In genomic region chr20:32438331-32438858, GRCh38 we compare ENCODE assay signal across 17 cellular contexts.
DNase-seq lines count a peak whose midpoint lies in the region; ATAC-seq, FAIRE-seq and TF ChIP-seq lines count a peak whose summit lies in the region.
"Had no signal": no experiment of that assay in that cellular context is flagged by ENCODE, and none has a peak within 500 bp of the region (broad histone marks: within the 10 kb centered on the region; RNA-seq: fewer than 3 reads in every experiment).

No MANE protein-coding gene starts in this region.

- in situ Hi-C loops in HepG2 (cut with HindIII; ENCODE audit: extremely low pct_ligation_motif_present, low pct_unique_long_range_greater_than_20kb): loop anchor here (10.0 kb wide), 1 partner anchor 64 kb away; no protein-coding TSS in a partner anchor

- intact Hi-C loops in HepG2 (cut with micrococcal nuclease; ENCODE audit: unreplicated experiment): no loop called here

- peak in 1 of 2 experiments; percentile 8; a peak in 1 of 4 replicates for TF ChIP-seq POLR2A in HepG2 (IDR thresholded peaks at IDR 0.05; ENCODE audit: insufficient read depth in 1 of 2, low read depth in 2 of 2, low read length in 2 of 2)

- H3K4me3 ChIP-seq in HepG2 (replicated peaks in 1 of 3; ENCODE audit: insufficient read depth in 1 of 3, low read depth in 2 of 3, low read length in 3 of 3): no peak overlapping the region
- H3K4me3 ChIP-seq: ascending aorta, upper lobe of right lung had no signal

- peaks cover 51 to 69% of the 10 kb centered on the region in 2 experiments for H3K36me3 ChIP-seq in HepG2 (replicated peaks in 1 of 2; ENCODE audit: control insufficient read depth in 1 of 2, insufficient read depth in 2 of 2, low read length in 2 of 2)

- CTCF ChIA-PET in HepG2 (lab: Yijun Ruan, JAX; ENCODE audit: low intra/inter-chr PET ratio, low total read pairs): interaction anchor here (1.5 to 1.6 kb wide), 2 partner anchors 47 to 214 kb away, joined by 8 to 16 read pairs; no protein-coding TSS in a partner anchor

- peaks cover 22% of the 10 kb centered on the region; the same call in 1 of the 2 replicates for H4K20me1 ChIP-seq in HepG2 (ENCODE audit: insufficient read depth, low read length)

- no peak for FAIRE-seq in HepG2 (lab: Jason Lieb, UNC)
- FAIRE-seq: H54 had no signal

- H3K9me3 ChIP-seq in HepG2 (ENCODE audit: low read length): no peaks in the 10 kb centered on the region
- H3K9me3 ChIP-seq: ascending aorta, upper lobe of right lung had no signal

- TF ChIP-seq EP300 in HepG2 (IDR thresholded peaks at IDR 0.05; ENCODE audit: low read depth in 2 of 2, low read length in 2 of 2) (no peak), HepG2 (CRISPR knock-in tag; IDR thresholded peaks at IDR 0.05; ENCODE audit: borderline replicate concordance) (peak; percentile 28; the same call in 1 of the 2 replicates)

- TF ChIP-seq RAD21 in HepG2 (CRISPR knock-in tag; IDR thresholded peaks at IDR 0.05): no peak

- ATAC-seq in activated T-helper 17 cell treated with anti-CD3 and anti-CD28 coated beads, Interleukin-2, amount 50 U/mL, for 72 hours (replicated peaks): no peak
- ATAC-seq in HepG2 (no peak), GM18870 (IDR thresholded peaks at IDR 0.05; ENCODE audit: unreplicated experiment) (no peak)
- ATAC-seq: Right ventricle myocardium inferior, upper lobe of right lung had no signal

- no peaks in the 10 kb centered on the region for H3K9me3 Mint-ChIP-seq in activated naive CD4-positive, alpha-beta T cell treated with anti-CD3 and anti-CD28 coated beads, Interleukin-2, amount 50 U/mL, for 24 hours
- H3K9me3 Mint-ChIP-seq in activated T-helper 17 cell treated with anti-CD3 and anti-CD28 coated beads, Interleukin-2, amount 50 U/mL, for 72 hours: no peaks in the 10 kb centered on the region

- no peak overlapping the region for H3K4me3 Mint-ChIP-seq in activated naive CD4-positive, alpha-beta T cell treated with anti-CD3 and anti-CD28 coated beads, Interleukin-2, amount 50 U/mL, for 24 hours
- H3K4me3 Mint-ChIP-seq in activated T-helper 17 cell treated with anti-CD3 and anti-CD28 coated beads, Interleukin-2, amount 50 U/mL, for 72 hours: peak overlapping the region; percentile 21

- no peak overlapping the region for H3K9ac ChIP-seq in HepG2 (ENCODE audit: insufficient read depth, low read depth, low read length)

- H3K4me2 ChIP-seq in HepG2 (ENCODE audit: low read depth, low read length): no peak overlapping the region

- POLR2A ChIA-PET in HepG2 (lab: Yijun Ruan, JAX): no interaction called here

- peaks cover 21% of the 10 kb centered on the region for H3K4me1 Mint-ChIP-seq in activated naive CD4-positive, alpha-beta T cell treated with anti-CD3 and anti-CD28 coated beads, Interleukin-2, amount 50 U/mL, for 24 hours
- H3K4me1 Mint-ChIP-seq in activated T-helper 17 cell treated with anti-CD3 and anti-CD28 coated beads, Interleukin-2, amount 50 U/mL, for 72 hours: peaks cover 14% of the 10 kb centered on the region

- DNase-seq in activated naive CD4-positive, alpha-beta T cell treated with Interleukin-2 at 50 U/mL for 16 hours: no peak
- DNase-seq in HepG2 (ENCODE audit: low spot score) (no peak), substantia nigra (lab: John Stamatoyannopoulos, UW) (no peak), NCI-H510A treated with DMSO at 0.1 percent for 48 hours (lab: John Stamatoyannopoulos, UW) (no peak)
- no peak for DNase-seq in activated effector memory CD4-positive, alpha-beta T cell treated with Interleukin-2 at 50 U/mL for 16 hours
- DNase-seq: COR-L47; kidney glomerular epithelial cell; NCI-H2029; NCI-H524; stimulated activated naive CD4-positive, alpha-beta T cell; upper lobe of right lung had no signal

- no peaks in the 10 kb centered on the region for H3K79me2 ChIP-seq in HepG2 (ENCODE audit: insufficient read depth, low read length)

- peaks cover 6% of the 10 kb centered on the region for H3K36me3 Mint-ChIP-seq in activated naive CD4-positive, alpha-beta T cell treated with anti-CD3 and anti-CD28 coated beads, Interleukin-2, amount 50 U/mL, for 24 hours
- H3K36me3 Mint-ChIP-seq in activated T-helper 17 cell treated with anti-CD3 and anti-CD28 coated beads, Interleukin-2, amount 50 U/mL, for 72 hours (ENCODE audit: low read depth): peaks cover 98% of the 10 kb centered on the region

- H3K4me1 ChIP-seq in HepG2 (ENCODE audit: insufficient read depth, low read length): peaks cover 48% of the 10 kb centered on the region
- H3K4me1 ChIP-seq: ascending aorta, upper lobe of right lung had no signal

- TF ChIP-seq CTCF in HepG2 (CRISPR knock-in tag; IDR thresholded peaks at IDR 0.05): no peak

- H2AFZ ChIP-seq in HepG2 (ENCODE audit: low read length): no peak overlapping the region

- H3K27me3 ChIP-seq in HepG2 (ENCODE audit: control insufficient read depth in 1 of 2, insufficient read depth in 2 of 2, low read length in 2 of 2): no peaks in the 10 kb centered on the region
- H3K27me3 ChIP-seq: ascending aorta, upper lobe of right lung had no signal

- peak overlapping the region; percentile 76 for H3K27ac Mint-ChIP-seq in activated naive CD4-positive, alpha-beta T cell treated with anti-CD3 and anti-CD28 coated beads, Interleukin-2, amount 50 U/mL, for 24 hours
- H3K27ac Mint-ChIP-seq in activated T-helper 17 cell treated with anti-CD3 and anti-CD28 coated beads, Interleukin-2, amount 50 U/mL, for 72 hours: peak overlapping the region; percentile 83

- H3K27ac ChIP-seq in HepG2 (ENCODE audit: extremely low read length, insufficient read depth, low read length) (no peak overlapping the region), substantia nigra (ENCODE audit: low read depth, low read length, poor library complexity, severe bottlenecking) (peak overlapping the region; percentile 56)
- H3K27ac ChIP-seq: ascending aorta, upper lobe of right lung had no signal

- 98% methylated on average over 8 of the region's 8 CpGs for WGBS in HepG2 (ENCODE audit: low lambda C conversion rate)

- BruUV-seq in HepG2 (replicated peaks; lab: Mats Ljungman, UMichigan): no TSS peak

- no peaks in the 10 kb centered on the region for H3K27me3 Mint-ChIP-seq in activated naive CD4-positive, alpha-beta T cell treated with anti-CD3 and anti-CD28 coated beads, Interleukin-2, amount 50 U/mL, for 24 hours
- H3K27me3 Mint-ChIP-seq in activated T-helper 17 cell treated with anti-CD3 and anti-CD28 coated beads, Interleukin-2, amount 50 U/mL, for 72 hours: no peaks in the 10 kb centered on the region

TF ChIP-seq in HepG2, 621 proteins besides CTCF, POLR2A, EP300 and RAD21 (continues in another document):
- no peak for TF ChIP-seq ZBTB1 (CRISPR knock-in tag; IDR thresholded peaks at IDR 0.05; ENCODE audit: borderline replicate concordance)
- TF ChIP-seq, protein P1, sequence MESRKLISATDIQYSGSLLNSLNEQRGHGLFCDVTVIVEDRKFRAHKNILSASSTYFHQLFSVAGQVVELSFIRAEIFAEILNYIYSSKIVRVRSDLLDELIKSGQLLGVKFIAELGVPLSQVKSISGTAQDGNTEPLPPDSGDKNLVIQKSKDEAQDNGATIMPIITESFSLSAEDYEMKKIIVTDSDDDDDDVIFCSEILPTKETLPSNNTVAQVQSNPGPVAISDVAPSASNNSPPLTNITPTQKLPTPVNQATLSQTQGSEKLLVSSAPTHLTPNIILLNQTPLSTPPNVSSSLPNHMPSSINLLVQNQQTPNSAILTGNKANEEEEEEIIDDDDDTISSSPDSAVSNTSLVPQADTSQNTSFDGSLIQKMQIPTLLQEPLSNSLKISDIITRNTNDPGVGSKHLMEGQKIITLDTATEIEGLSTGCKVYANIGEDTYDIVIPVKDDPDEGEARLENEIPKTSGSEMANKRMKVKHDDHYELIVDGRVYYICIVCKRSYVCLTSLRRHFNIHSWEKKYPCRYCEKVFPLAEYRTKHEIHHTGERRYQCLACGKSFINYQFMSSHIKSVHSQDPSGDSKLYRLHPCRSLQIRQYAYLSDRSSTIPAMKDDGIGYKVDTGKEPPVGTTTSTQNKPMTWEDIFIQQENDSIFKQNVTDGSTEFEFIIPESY (CRISPR knock-in tag; IDR thresholded peaks at IDR 0.05): 0 out of 2 replicates have a peak, but pooled peaks have one; percentile 20
- TF ChIP-seq ZNF431 (CRISPR knock-in tag; IDR thresholded peaks at IDR 0.05; ENCODE audit: borderline replicate concordance, low read depth): no peak
- no peak for TF ChIP-seq NR2F2 (IDR thresholded peaks at IDR 0.05; ENCODE audit: borderline replicate concordance, low read depth)
- TF ChIP-seq SP2 (CRISPR knock-in tag; IDR thresholded peaks at IDR 0.05): no peak
- TF ChIP-seq PAF1 (CRISPR knock-in tag; IDR thresholded peaks at IDR 0.05): peak; percentile 70; the same call in 1 of the 2 replicates
- TF ChIP-seq, protein P2, sequence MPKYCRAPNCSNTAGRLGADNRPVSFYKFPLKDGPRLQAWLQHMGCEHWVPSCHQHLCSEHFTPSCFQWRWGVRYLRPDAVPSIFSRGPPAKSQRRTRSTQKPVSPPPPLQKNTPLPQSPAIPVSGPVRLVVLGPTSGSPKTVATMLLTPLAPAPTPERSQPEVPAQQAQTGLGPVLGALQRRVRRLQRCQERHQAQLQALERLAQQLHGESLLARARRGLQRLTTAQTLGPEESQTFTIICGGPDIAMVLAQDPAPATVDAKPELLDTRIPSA (CRISPR knock-in tag; IDR thresholded peaks at IDR 0.05; ENCODE audit: borderline replicate concordance): no peak
- TF ChIP-seq ATAD3A (CRISPR knock-in tag; IDR thresholded peaks at IDR 0.05): 0 out of 2 replicates have a peak, but pooled peaks have one; percentile 65
- no peak for TF ChIP-seq ZNF331 (CRISPR knock-in tag; IDR thresholded peaks at IDR 0.05)
- peak; percentile 7 for TF ChIP-seq ZEB1 (IDR thresholded peaks at IDR 0.05; ENCODE audit: insufficient replicate concordance, low read depth)
